ENCODE assay signal across 10 cellular contexts in genomic region chr7:75646551-75647102, GRCh38.
"Had no signal": no experiment of that assay in that cellular context is flagged by ENCODE, and none has a peak within 500 bp of the region (broad histone marks: within the 10 kb centered on the region; RNA-seq: fewer than 3 reads in every experiment).

No MANE protein-coding gene starts in this region.

- H3K27ac ChIP-seq: esophagus squamous epithelium, sigmoid colon, thyroid gland had no signal

- H3K27me3 ChIP-seq: esophagus squamous epithelium, sigmoid colon, thyroid gland had no signal

- H3K9me3 ChIP-seq: esophagus squamous epithelium, sigmoid colon, thyroid gland had no signal

- H3K36me3 ChIP-seq: esophagus squamous epithelium, sigmoid colon, thyroid gland had no signal

- DNase-seq: activated CD4-positive, alpha-beta T cell treated with anti-CD3 and anti-CD28 coated beads, Interleukin-2, amount 50 U/mL, for 1 hour; activated naive CD4-positive, alpha-beta T cell; activated naive CD8-positive, alpha-beta T cell treated with anti-CD3 and anti-CD28 coated beads, Interleukin-2, amount 10 ng/mL, durations not matched to agents 7 days and 5 days; cortex of kidney; effector CD4-positive, alpha-beta T cell; esophagus squamous epithelium; hippocampal formation; sigmoid colon; stimulated activated CD4-positive, alpha-beta T cell treated with anti-CD3 and anti-CD28 coated beads, Interleukin-1b, Interleukin-23, amount 100 ng/mL, for 48 hours; thyroid gland had no signal

- H3K4me3 ChIP-seq: esophagus squamous epithelium, sigmoid colon, thyroid gland had no signal

- H3K4me1 ChIP-seq: sigmoid colon had no signal
